Comparison of ENCODE assay signal across 8 cellular contexts in the genomic region with DNA sequence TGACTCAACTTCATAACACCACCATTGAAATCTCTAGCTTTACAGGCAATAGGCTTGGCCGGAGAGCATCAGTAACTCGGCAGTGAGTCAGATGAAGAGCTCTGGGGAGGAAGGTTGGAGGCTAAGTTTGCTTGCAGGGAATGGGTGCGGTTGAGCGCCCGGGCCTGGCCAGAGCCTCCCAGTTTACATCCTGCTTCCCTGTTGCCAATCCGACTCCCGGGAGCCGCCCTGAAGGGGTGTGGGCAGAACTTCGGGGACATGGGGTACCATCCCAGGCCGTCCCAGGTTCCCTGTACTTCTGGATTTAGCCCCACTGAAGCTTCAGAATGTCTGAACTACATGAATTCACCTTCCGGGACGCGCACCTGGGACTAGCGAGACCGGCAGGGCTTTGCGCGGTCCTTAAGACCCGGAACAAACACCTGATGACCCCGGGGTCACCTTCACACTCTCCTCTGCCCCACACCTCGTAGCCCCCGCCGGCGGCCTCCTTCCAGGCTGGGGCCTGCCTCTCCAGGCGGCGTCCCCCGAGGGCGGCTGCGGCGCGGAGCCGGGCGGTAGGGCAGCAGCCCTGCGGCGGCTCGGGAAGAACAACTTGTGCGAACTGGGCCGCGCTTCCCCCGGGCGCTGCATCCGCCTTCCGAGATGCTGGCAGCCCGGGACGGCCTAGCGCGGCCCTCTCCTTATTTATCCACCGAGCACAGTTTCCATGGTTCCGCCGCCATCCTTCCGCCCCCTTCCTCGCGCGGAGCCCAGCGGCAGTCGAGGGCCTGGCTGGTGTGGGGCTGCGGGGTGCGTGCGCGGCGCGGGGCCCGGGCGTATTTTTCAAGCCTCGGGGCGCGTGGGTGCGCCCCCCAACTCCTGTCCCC. TPM values are rescaled to one million over a fixed set of nuclear protein-coding genes. Genes with fewer than 3 reads are reported as not detected.
DNase-seq lines count a peak whose midpoint lies in the region; ATAC-seq and TF ChIP-seq lines count a peak whose summit lies in the region.

No MANE protein-coding gene starts in this region.

- in situ Hi-C loops in transverse colon (cut with MboI; ENCODE audit: low pct_ligation_motif_present in 1 of 4, low pct_unique_long_range_greater_than_20kb in 1 of 4, low sequenced_read_pairs in 3 of 4), result loop anchor here in 1 of 4 donors (25.0 kb wide), 1 partner anchor 186 kb away; no protein-coding TSS in a partner anchor

- H3K4me1 ChIP-seq in mucosa of descending colon (ENCODE audit: low read depth) (peaks cover 5% of the 10 kb centered on the region), transverse colon (peaks cover 0 to 30% (median 12%) of the 10 kb centered on the region in 4 donors)

- no peak for TF ChIP-seq EP300 in transverse colon (IDR thresholded peaks at IDR 0.05; ENCODE audit: low read depth)

- no peak for TF ChIP-seq CTCF in mucosa of descending colon (IDR thresholded peaks at IDR 0.05)
- no peak for TF ChIP-seq CTCF in transverse colon (IDR thresholded peaks at IDR 0.05)

- no peaks in the 10 kb centered on the region for H3K9me3 ChIP-seq in MG63
- no peaks in the 10 kb centered on the region for H3K9me3 ChIP-seq in mucosa of descending colon
- no peaks in the 10 kb centered on the region for H3K9me3 ChIP-seq in transverse colon

- peak; percentile 83 for TF ChIP-seq POLR2A in transverse colon (IDR thresholded peaks at IDR 0.05)

- H3K4me3 ChIP-seq in MG63 (peak overlapping the region; percentile 26), mucosa of descending colon (peak overlapping the region; percentile 27), transverse colon (peak overlapping the region; percentile 38 to 63 (median 56))

- H3K36me3 ChIP-seq in MG63, result no peaks in the 10 kb centered on the region
- H3K36me3 ChIP-seq in mucosa of descending colon (ENCODE audit: low read depth), result no peaks in the 10 kb centered on the region
- no peaks in the 10 kb centered on the region for H3K36me3 ChIP-seq in transverse colon

- DNase-seq in AG08396 (ENCODE audit: low spot score) (peak; percentile 62), MG63 (peak; percentile 100), epithelial cell of prostate (ENCODE audit: low read depth, low spot score) (peak; percentile 77), mucosa of descending colon (peak; percentile 78 to 93 (median 88)), transverse colon (peak; percentile 87)
- DNase-seq in activated CD4-positive, alpha-beta T cell treated with anti-CD3 and anti-CD28 coated beads, Interleukin-2, amount 50 U/mL, for 4 hours, result peak; percentile 11

- 13% methylated on average over 44 of the region's 67 CpGs; no CpG with 5 or more reads in 1 of the 2 donors for WGBS in transverse colon (ENCODE audit: low coverage in 1 of 2), 2 donors

- ATAC-seq in GM21360 (IDR thresholded peaks at IDR 0.05; ENCODE audit: unreplicated experiment), result peak; percentile 38
- peak; percentile 87 for ATAC-seq in mucosa of descending colon
- no peak for ATAC-seq in HG02571 (IDR thresholded peaks at IDR 0.05; ENCODE audit: unreplicated experiment)

- no peaks in the 10 kb centered on the region for H3K27me3 ChIP-seq in MG63
- H3K27me3 ChIP-seq in transverse colon, result no peaks in the 10 kb centered on the region

- H3K27ac ChIP-seq in epithelial cell of prostate, result peak overlapping the region; percentile 86
- peak overlapping the region; percentile 91 to 94 (median 92) for H3K27ac ChIP-seq in transverse colon

- intact Hi-C loops in mucosa of descending colon (cut with DNase I, micrococcal nuclease) (no loop called here), transverse colon (cut with DNase I; ENCODE audit: low total_unique reads) (no loop called here)

RNA-seq across cellular contexts. Expression of gene RREB1, which starts 56.6 kb away (rescaled TPM):
- total RNA-seq in MG63 (2014; rRNA removed; shearing (Covaris generic); ENCODE audit: low replicate concordance), result 16.5 and 17.2 TPM in 2 replicates
- total RNA-seq in mucosa of descending colon, result 10 to 100 TPM; 64.9 to 85.9 (median 74.7) TPM
- 100 to 1,000 TPM in 2 of 4 donors, 10 to 100 TPM in 2; 73.9 to 214 (median 107) TPM for total RNA-seq in transverse colon

Comparison
In these comparisons a context has a peak if more than half of its experiments do, and no peak if none do; other contexts are left out.
1. DNase-seq: peak in every context shown above with its lines; median percentile 100 in MG63; 88 in mucosa of descending colon; 87 in transverse colon; 77 in epithelial cell of prostate; 62 in AG08396; 11 in activated CD4-positive, alpha-beta T cell treated with anti-CD3 and anti-CD28 coated beads, Interleukin-2, amount 50 U/mL, for 4 hours.